Comparison of ENCODE assay signal across 17 cellular contexts in genomic region chr9:20570086-20570485, GRCh38. TPM values are rescaled to one million over a fixed set of nuclear protein-coding genes. Genes with fewer than 3 reads are reported as not detected.
DNase-seq lines count a peak whose midpoint lies in the region; ATAC-seq, FAIRE-seq and TF ChIP-seq lines count a peak whose summit lies in the region.
"Had no signal": no experiment of that assay in that cellular context is flagged by ENCODE, and none has a peak within 500 bp of the region (broad histone marks: within the 10 kb centered on the region; RNA-seq: fewer than 3 reads in every experiment).

No MANE protein-coding gene starts in this region.

- H3K4me1 ChIP-seq in vagina (peaks cover 19% of the 10 kb centered on the region), BE2C (no peaks in the 10 kb centered on the region)

- FAIRE-seq in H54 (lab: Jason Lieb, UNC) = peak; percentile 84

- peaks cover 37% of the 10 kb centered on the region for H3K4me1 Mint-ChIP-seq in chondrocyte (ENCODE audit: low read depth)
- H3K4me1 Mint-ChIP-seq in progenitor cell of endocrine pancreas (ENCODE audit: low read depth) = peaks cover 10% of the 10 kb centered on the region

- H3K9me3 ChIP-seq in vagina (no peaks in the 10 kb centered on the region), BE2C (no peaks in the 10 kb centered on the region)

- TF ChIP-seq CTCF in chondrocyte (IDR thresholded peaks at IDR 0.05) = no peak
- TF ChIP-seq CTCF in vagina (IDR thresholded peaks at IDR 0.05) = no peak
- TF ChIP-seq CTCF in BE2C (IDR thresholded peaks at IDR 0.05; ENCODE audit: low read depth, low read length) = no peak
- no peak for TF ChIP-seq CTCF in progenitor cell of endocrine pancreas (IDR thresholded peaks at IDR 0.05; ENCODE audit: unreplicated experiment)

- intact Hi-C loops in left colon (cut with DNase I, micrococcal nuclease) (no loop called here), vagina (cut with DNase I) (no loop called here)

- peak overlapping the region; percentile 17 for H3K27ac ChIP-seq in vagina

- peaks cover 3% of the 10 kb centered on the region for H3K9me3 Mint-ChIP-seq in chondrocyte (ENCODE audit: low read depth)
- H3K9me3 Mint-ChIP-seq in progenitor cell of endocrine pancreas (ENCODE audit: low read depth) = peaks cover 4% of the 10 kb centered on the region

- H3K4me3 ChIP-seq in vagina = no peak overlapping the region
- no peak overlapping the region for H3K4me3 ChIP-seq in BE2C (ENCODE audit: low read depth, low read length)
- H3K4me3 ChIP-seq: skin epidermis had no signal

- no peak for DNase-seq in H54 (ENCODE audit: insufficient read length, low spot score)
- DNase-seq in chondrocyte (ENCODE audit: low spot score) = no peak
- DNase-seq in left colon = no peak
- no peak for DNase-seq in vagina (ENCODE audit: extremely low spot score in 2 of 2)
- no peak for DNase-seq in BE2C
- DNase-seq in HuH-7 (ENCODE audit: low spot score) = no peak
- no peak for DNase-seq in progenitor cell of endocrine pancreas (ENCODE audit: low spot score, unreplicated experiment)
- DNase-seq: activated CD4-positive, alpha-beta T cell treated with anti-CD3 and anti-CD28 coated beads, Interleukin-2, amount 50 U/mL, for 4 hours; activated T-cell treated with anti-CD3 and anti-CD28 coated beads, Interleukin-2, amount 50 U/mL, for 1 hour; C1 segment of cervical spinal cord; hippocampal formation; Karpas-422; NCI-H1105 treated with DMSO at 0.1 percent for 48 hours; nucleus accumbens had no signal

- no peaks in the 10 kb centered on the region for H3K27me3 Mint-ChIP-seq in chondrocyte (ENCODE audit: low read depth)
- no peaks in the 10 kb centered on the region for H3K27me3 Mint-ChIP-seq in progenitor cell of endocrine pancreas
- H3K27me3 Mint-ChIP-seq: activated naive CD4-positive, alpha-beta T cell treated with anti-CD3 and anti-CD28 coated beads, Interleukin-2, amount 50 U/mL, for 24 hours had no signal

- no peak overlapping the region for H3K4me3 Mint-ChIP-seq in chondrocyte (ENCODE audit: unreplicated experiment)
- no peak overlapping the region for H3K4me3 Mint-ChIP-seq in progenitor cell of endocrine pancreas (ENCODE audit: low read depth)

- no peaks in the 10 kb centered on the region for H3K36me3 ChIP-seq in vagina
- H3K36me3 ChIP-seq in BE2C = no peaks in the 10 kb centered on the region

- H3K27ac Mint-ChIP-seq in chondrocyte (ENCODE audit: unreplicated experiment) (peak overlapping the region; percentile 1), progenitor cell of endocrine pancreas (no peak overlapping the region)

- H3K27me3 ChIP-seq in vagina (no peaks in the 10 kb centered on the region), BE2C (no peaks in the 10 kb centered on the region)

- TF ChIP-seq POLR2A in H54 (IDR thresholded peaks at IDR 0.05; ENCODE audit: low read depth, low read length) = no peak
- TF ChIP-seq POLR2A in vagina (IDR thresholded peaks at IDR 0.05) = no peak

- H3K36me3 Mint-ChIP-seq in chondrocyte (ENCODE audit: low read depth) (peaks cover 3% of the 10 kb centered on the region), progenitor cell of endocrine pancreas (ENCODE audit: insufficient read depth) (peaks cover 2% of the 10 kb centered on the region)

- ATAC-seq in left colon = peak; percentile 53
- ATAC-seq: HCT116 had no signal

RNA-seq across cellular contexts. Expression of gene MLLT3, which starts 52.2 kb away (rescaled TPM):
- total RNA-seq in chondrocyte (7.7 to 28.9 TPM (median 9.7 TPM) in 3 replicates), left colon (10 to 100 TPM; 44.1 to 62.7 TPM), vagina (8.8 TPM), progenitor cell of endocrine pancreas (23.8 and 25.8 TPM in 2 replicates)
- polyA plus RNA-seq in BE2C (2012; ENCODE audit: insufficient read depth, insufficient read length, low read depth) = 2.7 TPM
